In the genomic region with DNA sequence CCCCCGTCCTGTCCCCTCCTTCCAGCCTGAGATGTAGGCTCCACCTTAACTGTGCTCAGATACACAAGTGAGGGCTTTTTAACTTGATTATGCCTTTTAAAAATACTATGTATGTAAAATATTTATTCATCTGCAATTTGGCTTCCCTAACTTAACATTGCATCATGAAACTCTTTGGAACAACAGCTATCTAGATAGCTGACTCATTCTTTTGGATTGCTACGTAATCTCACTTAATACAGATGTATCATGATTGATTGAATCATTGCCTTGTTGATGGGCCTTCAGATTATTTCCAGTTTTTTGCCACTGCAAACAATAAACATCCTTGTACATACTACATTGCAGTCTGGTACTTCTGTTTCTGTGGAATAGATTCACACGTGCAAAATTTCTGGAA, we compare ENCODE assay signal across 1 cellular context.
TF ChIP-seq lines count a peak whose summit lies in the region.

No MANE protein-coding gene starts in this region.

TF ChIP-seq in SK-N-SH treated with all-trans-retinoic acid at 6 μM for 48 hours, 23 proteins besides CTCF, POLR2A, EP300 and RAD21 (continued from another document):
- TF ChIP-seq, protein P1, sequence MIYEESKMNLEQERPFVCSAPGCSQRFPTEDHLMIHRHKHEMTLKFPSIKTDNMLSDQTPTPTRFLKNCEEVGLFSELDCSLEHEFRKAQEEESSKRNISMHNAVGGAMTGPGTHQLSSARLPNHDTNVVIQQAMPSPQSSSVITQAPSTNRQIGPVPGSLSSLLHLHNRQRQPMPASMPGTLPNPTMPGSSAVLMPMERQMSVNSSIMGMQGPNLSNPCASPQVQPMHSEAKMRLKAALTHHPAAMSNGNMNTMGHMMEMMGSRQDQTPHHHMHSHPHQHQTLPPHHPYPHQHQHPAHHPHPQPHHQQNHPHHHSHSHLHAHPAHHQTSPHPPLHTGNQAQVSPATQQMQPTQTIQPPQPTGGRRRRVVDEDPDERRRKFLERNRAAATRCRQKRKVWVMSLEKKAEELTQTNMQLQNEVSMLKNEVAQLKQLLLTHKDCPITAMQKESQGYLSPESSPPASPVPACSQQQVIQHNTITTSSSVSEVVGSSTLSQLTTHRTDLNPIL (CRISPR knock-in tag; IDR thresholded peaks at IDR 0.05; ENCODE audit: low read depth) = no peak
- TF ChIP-seq ZNF70 (CRISPR knock-in tag; IDR thresholded peaks at IDR 0.05) (no peak), TCF4 (CRISPR knock-in tag; IDR thresholded peaks at IDR 0.05; ENCODE audit: borderline replicate concordance) (no peak), ZC3H10 (CRISPR knock-in tag; IDR thresholded peaks at IDR 0.05) (no peak), RARB (CRISPR knock-in tag; IDR thresholded peaks at IDR 0.05) (no peak)
- TF ChIP-seq, protein P2, sequence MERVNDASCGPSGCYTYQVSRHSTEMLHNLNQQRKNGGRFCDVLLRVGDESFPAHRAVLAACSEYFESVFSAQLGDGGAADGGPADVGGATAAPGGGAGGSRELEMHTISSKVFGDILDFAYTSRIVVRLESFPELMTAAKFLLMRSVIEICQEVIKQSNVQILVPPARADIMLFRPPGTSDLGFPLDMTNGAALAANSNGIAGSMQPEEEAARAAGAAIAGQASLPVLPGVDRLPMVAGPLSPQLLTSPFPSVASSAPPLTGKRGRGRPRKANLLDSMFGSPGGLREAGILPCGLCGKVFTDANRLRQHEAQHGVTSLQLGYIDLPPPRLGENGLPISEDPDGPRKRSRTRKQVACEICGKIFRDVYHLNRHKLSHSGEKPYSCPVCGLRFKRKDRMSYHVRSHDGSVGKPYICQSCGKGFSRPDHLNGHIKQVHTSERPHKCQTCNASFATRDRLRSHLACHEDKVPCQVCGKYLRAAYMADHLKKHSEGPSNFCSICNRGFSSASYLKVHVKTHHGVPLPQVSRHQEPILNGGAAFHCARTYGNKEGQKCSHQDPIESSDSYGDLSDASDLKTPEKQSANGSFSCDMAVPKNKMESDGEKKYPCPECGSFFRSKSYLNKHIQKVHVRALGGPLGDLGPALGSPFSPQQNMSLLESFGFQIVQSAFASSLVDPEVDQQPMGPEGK (CRISPR knock-in tag; IDR thresholded peaks at IDR 0.05; ENCODE audit: borderline replicate concordance) = no peak
TF ChIP-seq in SK-N-SH treated with all-trans-retinoic acid at 6 μM for 48 hours: peak in this region for 0.
